ENCODE assay signal across 1 cellular context in the genomic region with DNA sequence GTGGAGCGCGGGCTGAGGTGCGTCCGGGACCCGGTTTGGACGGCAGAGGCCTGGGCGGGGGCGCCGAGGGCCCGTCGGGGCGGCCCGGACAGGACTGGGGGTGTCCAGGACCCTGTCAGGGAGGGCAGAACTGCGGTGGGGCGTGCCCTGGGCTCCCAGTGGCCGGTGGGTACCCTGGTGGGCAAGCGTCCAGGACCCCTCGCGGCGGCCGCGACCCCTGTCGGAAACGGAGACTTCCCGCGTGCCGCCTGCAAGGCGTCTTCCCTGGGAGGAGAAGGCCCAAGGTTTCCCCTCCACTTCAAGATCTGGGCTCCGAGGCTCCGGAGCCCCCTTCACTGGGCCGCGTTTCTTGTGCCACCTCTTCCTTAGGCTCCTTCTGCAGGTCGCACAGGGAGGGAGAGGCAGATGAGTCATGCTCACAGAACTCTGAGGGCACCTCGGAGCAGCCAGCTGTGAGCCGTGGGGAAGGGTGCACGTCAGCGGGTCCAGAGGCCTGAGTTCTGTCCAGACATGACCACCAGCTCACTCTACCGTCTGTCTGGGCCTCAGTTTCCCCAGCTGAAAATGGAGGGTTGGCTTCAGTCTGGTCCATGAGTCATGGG.
TF ChIP-seq lines count a peak whose summit lies in the region.

No MANE protein-coding gene starts in this region.

TF ChIP-seq in HepG2, 621 proteins besides CTCF, POLR2A, EP300 and RAD21:
- TF ChIP-seq STAT6 (CRISPR knock-in tag; IDR thresholded peaks at IDR 0.05; ENCODE audit: borderline replicate concordance) (no peak), JARID2 (CRISPR knock-in tag; IDR thresholded peaks at IDR 0.05; ENCODE audit: insufficient replicate concordance) (no peak), ZNF790 (CRISPR knock-in tag; IDR thresholded peaks at IDR 0.05; ENCODE audit: borderline replicate concordance) (0 out of 2 replicates have a peak, but pooled peaks have one; percentile 43), KLF9 (CRISPR knock-in tag; IDR thresholded peaks at IDR 0.05; ENCODE audit: low read depth) (no peak), FOXC1 (CRISPR knock-in tag; IDR thresholded peaks at IDR 0.05; ENCODE audit: borderline replicate concordance) (no peak), JDP2 (CRISPR knock-in tag; IDR thresholded peaks at IDR 0.05; ENCODE audit: borderline replicate concordance) (no peak), ZNF543 (CRISPR knock-in tag; IDR thresholded peaks at IDR 0.05) (no peak), MTF2 (CRISPR knock-in tag; IDR thresholded peaks at IDR 0.05; ENCODE audit: borderline replicate concordance) (no peak), FOSL2 (CRISPR knock-in tag; IDR thresholded peaks at IDR 0.05) (0 out of 2 replicates have a peak, but pooled peaks have one; percentile 10)
